ENCODE assay signal across 22 cellular contexts in genomic region chr17:79716183-79716797, GRCh38. TPM values are rescaled to one million over a fixed set of nuclear protein-coding genes. Genes with fewer than 3 reads are reported as not detected.
A peak's percentile ranks its signal among the peaks of the same experiment; 100 is the strongest.
DNase-seq lines count a peak whose midpoint lies in the region; ATAC-seq, FAIRE-seq and TF ChIP-seq lines count a peak whose summit lies in the region.
"Had no signal": no experiment of that assay in that cellular context is flagged by ENCODE, and none has a peak within 500 bp of the region (broad histone marks: within the 10 kb centered on the region; RNA-seq: fewer than 3 reads in every experiment).

No MANE protein-coding gene starts in this region.

- intact Hi-C loops in Right ventricle myocardium inferior (cut with DNase I) = no loop called here
- intact Hi-C loops in left ventricle myocardium superior (cut with micrococcal nuclease) = no loop called here
- intact Hi-C loops in colonic mucosa (cut with DNase I) = no loop called here

- 85% methylated on average over 15 of the region's 19 CpGs; no CpG with 5 or more reads in 1 of the 2 experiments for WGBS in H1 (ENCODE audit: extremely low coverage in 1 of 2, insufficient coverage in 1 of 2, insufficient read length in 1 of 2, insufficient replicate concordance in 2 of 2, low coverage in 1 of 2, low lambda C conversion rate in 2 of 2, missing lambda C conversion rate in 1 of 2), 2 experiments
- no CpG with 5 or more reads among the region's 19 CpGs for WGBS in neuronal stem cell (ENCODE audit: extremely low coverage in 2 of 2, insufficient read length in 2 of 2, insufficient replicate concordance in 1 of 2), 2 donors

- H2BK5ac ChIP-seq in H1 (ENCODE audit: low read depth, low read length) (no peak overlapping the region), neuronal stem cell (ENCODE audit: low read length) (no peak overlapping the region)

- FAIRE-seq in H1 (lab: Jason Lieb, UNC) = no peak
- FAIRE-seq: GM12892, GM18507, H54 had no signal

- H3K4me2 ChIP-seq in H1 (ENCODE audit: insufficient read depth in 1 of 2, low read depth in 2 of 2, low read length in 2 of 2) = no peak overlapping the region
- H3K4me2 ChIP-seq in neuronal stem cell (ENCODE audit: insufficient read depth, low read length, poor library complexity, severe bottlenecking) = no peak overlapping the region

- H4K91ac ChIP-seq in H1 (replicated peaks; ENCODE audit: insufficient read length, low read length) (no peak overlapping the region), neuronal stem cell (ENCODE audit: low read depth, low read length, poor library complexity) (no peak overlapping the region)

- H2AFZ ChIP-seq in H1 (ENCODE audit: low read length) = no peak overlapping the region
- no peak overlapping the region for H2AFZ ChIP-seq in neuronal stem cell (ENCODE audit: low read length)
- H2AFZ ChIP-seq: GM23248 had no signal

- H3K18ac ChIP-seq in H1 (ENCODE audit: extremely low read depth, low read length) (no peak overlapping the region), neuronal stem cell (ENCODE audit: low read length) (peak overlapping the region; percentile 64)

- H3K56ac ChIP-seq in H1 (replicated peaks; ENCODE audit: insufficient read length, low read depth, low read length) = no peak overlapping the region

- H3K27ac ChIP-seq in H1 (ENCODE audit: low read depth, low read length) = no peak overlapping the region
- H3K27ac ChIP-seq in neuronal stem cell (replicated peaks; ENCODE audit: low read length) = no peak overlapping the region
- no peak overlapping the region for H3K27ac ChIP-seq in colonic mucosa
- H3K27ac ChIP-seq: C4-2B, GM23248 had no signal

- H4K8ac ChIP-seq in H1 (ENCODE audit: extremely low read depth, insufficient read depth, low read length) (0 out of 2 replicates have a peak overlapping the region, but pooled peaks have one; percentile 25), neuronal stem cell (ENCODE audit: low read depth, low read length) (no peak overlapping the region)

- TF ChIP-seq CTCF in H1 (IDR thresholded peaks at IDR 0.05; ENCODE audit: control extremely low read depth in 1 of 3, insufficient read depth in 1 of 3, low read depth in 1 of 3, low read length in 3 of 3) (no peak), colonic mucosa (IDR thresholded peaks at IDR 0.05) (no peak)

- H3K79me1 ChIP-seq in H1 (ENCODE audit: low read depth, low read length) = no peaks in the 10 kb centered on the region
- H3K79me1 ChIP-seq in neuronal stem cell (ENCODE audit: low read depth, low read length) = peaks cover 2% of the 10 kb centered on the region

- H3K14ac ChIP-seq in H1 (ENCODE audit: insufficient read length) (no peak overlapping the region), neuronal stem cell (ENCODE audit: low read length) (peak overlapping the region; percentile 17)

- no peaks in the 10 kb centered on the region for H3K4me1 ChIP-seq in H1 (replicated peaks in 1 of 4; ENCODE audit: control insufficient read depth in 3 of 4, insufficient read depth in 4 of 4, low read length in 3 of 4)
- H3K4me1 ChIP-seq in neuronal stem cell (ENCODE audit: control insufficient read depth in 2 of 2, insufficient read depth in 1 of 2, low read depth in 1 of 2, low read length in 2 of 2) = no peaks in the 10 kb centered on the region
- no peaks in the 10 kb centered on the region for H3K4me1 ChIP-seq in colonic mucosa

- H3K27me3 ChIP-seq in H1 (replicated peaks in 1 of 4; ENCODE audit: control insufficient read depth in 3 of 4, extremely low read depth in 1 of 4, insufficient read depth in 3 of 4, low read length in 3 of 4) (no peaks in the 10 kb centered on the region; a peak in 1 of 7 replicates), neuronal stem cell (ENCODE audit: control insufficient read depth in 3 of 3, insufficient read depth in 3 of 3, low read depth in 1 of 3, low read length in 3 of 3) (peaks cover 0 to 45% (median 0%) of the 10 kb centered on the region in 3 experiments), colonic mucosa (no peaks in the 10 kb centered on the region)

- no peak for ATAC-seq in Right ventricle myocardium inferior
- ATAC-seq in left ventricle myocardium superior = no peak

- H3K23me2 ChIP-seq in H1 (ENCODE audit: low read depth, low read length) = no peaks in the 10 kb centered on the region

- CTCF ChIA-PET in H1 (lab: Charles Lee; ENCODE audit: partially characterized antibody) = no interaction called here

- H3K79me2 ChIP-seq in H1 (ENCODE audit: control insufficient read depth in 1 of 2, insufficient read depth in 2 of 2, low read length in 2 of 2) = no peaks in the 10 kb centered on the region

- H4K5ac ChIP-seq in H1 (ENCODE audit: insufficient read length, low read depth, low read length) = no peak overlapping the region

- POLR2A ChIA-PET in H1 (lab: Charles Lee; ENCODE audit: partially characterized antibody) = no interaction called here

- no peak overlapping the region for H2AK5ac ChIP-seq in H1 (ENCODE audit: low read depth, low read length)
- H2AK5ac ChIP-seq in neuronal stem cell (ENCODE audit: low read depth, low read length) = peak overlapping the region; percentile 54

- no peak overlapping the region for H3K4me3 ChIP-seq in H1 (ENCODE audit: extremely low read depth in 1 of 4, insufficient read depth in 2 of 4, low read depth in 3 of 4, low read length in 4 of 4)
- no peak overlapping the region for H3K4me3 ChIP-seq in neuronal stem cell (ENCODE audit: low read length in 2 of 2)
- no peak overlapping the region for H3K4me3 ChIP-seq in colonic mucosa
- H3K4me3 ChIP-seq: GM23248 had no signal

- no peak overlapping the region for H2BK20ac ChIP-seq in H1 (ENCODE audit: low read length)

- no peak for TF ChIP-seq RAD21 in H1 (IDR thresholded peaks at IDR 0.05 in 1 of 2, conservative IDR thresholded peaks at IDR 0.05 in 1 of 2; ENCODE audit: low read depth in 2 of 2, low read length in 2 of 2)

- H4K20me1 ChIP-seq in H1 (replicated peaks in 1 of 2; ENCODE audit: control insufficient read depth in 1 of 2, insufficient read depth in 2 of 2, low read length in 2 of 2) = no peaks in the 10 kb centered on the region

- no peak overlapping the region for H3K23ac ChIP-seq in H1 (ENCODE audit: insufficient read length)
- peak overlapping the region; percentile 4 for H3K23ac ChIP-seq in neuronal stem cell (ENCODE audit: low read depth, low read length, poor library complexity)

- H2BK15ac ChIP-seq in H1 (ENCODE audit: low read length) = no peak overlapping the region
- peak overlapping the region; percentile 18 for H2BK15ac ChIP-seq in neuronal stem cell (ENCODE audit: low read length)

- H3K36me3 ChIP-seq in H1 (ENCODE audit: control insufficient read depth in 2 of 4, insufficient read depth in 4 of 4, low read length in 3 of 4) = no peaks in the 10 kb centered on the region
- H3K36me3 ChIP-seq in neuronal stem cell (replicated peaks in 1 of 2; ENCODE audit: control insufficient read depth in 2 of 2, insufficient read depth in 2 of 2, low read length in 2 of 2) = no peaks in the 10 kb centered on the region
- H3K36me3 ChIP-seq in colonic mucosa = no peaks in the 10 kb centered on the region

- no peak for TF ChIP-seq EP300 in H1 (IDR thresholded peaks at IDR 0.05; ENCODE audit: borderline replicate concordance in 1 of 2, low read depth in 2 of 2, low read length in 2 of 2)

- no peak for TF ChIP-seq POLR2A in H1 (IDR thresholded peaks at IDR 0.05; ENCODE audit: control extremely low read depth in 1 of 2, low read depth in 2 of 2, low read length in 2 of 2)

- no peak overlapping the region for H3K4ac ChIP-seq in H1 (replicated peaks; ENCODE audit: insufficient read length, low read depth, low read length)
- H3K4ac ChIP-seq in neuronal stem cell (ENCODE audit: low read length) = no peak overlapping the region

- H3K9me3 ChIP-seq in H1 (ENCODE audit: insufficient read depth in 2 of 2, low read depth in 1 of 2, low read length in 1 of 2) (no peaks in the 10 kb centered on the region; a peak in 1 of 4 replicates), neuronal stem cell (replicated peaks in 1 of 2; ENCODE audit: control insufficient read depth in 2 of 2, insufficient read depth in 1 of 2, low read depth in 1 of 2, low read length in 2 of 2) (no peaks in the 10 kb centered on the region), colonic mucosa (no peaks in the 10 kb centered on the region)

- H2BK120ac ChIP-seq in H1 (replicated peaks; ENCODE audit: low read depth, low read length) (no peak overlapping the region), neuronal stem cell (ENCODE audit: low read depth, low read length) (no peak overlapping the region)

- peak; percentile 35 for DNase-seq in Right ventricle myocardium inferior (ENCODE audit: missing footprints)
- DNase-seq in left ventricle myocardium superior = no peak
- no peak for DNase-seq in H1 (ENCODE audit: low read depth in 1 of 2, low spot score in 2 of 2)
- DNase-seq in neuronal stem cell (ENCODE audit: low spot score) = no peak
- DNase-seq in NK-92 (lab: John Stamatoyannopoulos, UW; ENCODE audit: unreplicated experiment) = no peak
- no peak for DNase-seq in HK-2 (ENCODE audit: unreplicated experiment)
- no peak for DNase-seq in activated CD4-positive, alpha-beta T cell treated with anti-CD3 and anti-CD28 coated beads, Interleukin-2, amount 50 U/mL, for 4 hours
- no peak for DNase-seq in colonic mucosa
- DNase-seq: 8988T; CD4-positive, alpha-beta T cell; DMS153; DMS79; GDM1; GM23248; HCEC 1CT had no signal

- H3K9ac ChIP-seq in H1 (replicated peaks in 1 of 4; ENCODE audit: extremely low read depth in 1 of 4, low read depth in 3 of 4, low read length in 3 of 4) (no peak overlapping the region), neuronal stem cell (ENCODE audit: low read depth, low read length, poor library complexity) (no peak overlapping the region), colonic mucosa (ENCODE audit: low read depth in 2 of 2, low read length in 2 of 2) (no peak overlapping the region)
- H3K9ac ChIP-seq: GM23248 had no signal

- H2BK12ac ChIP-seq in H1 (ENCODE audit: low read depth, low read length) = no peak overlapping the region
- no peak overlapping the region for H2BK12ac ChIP-seq in neuronal stem cell (ENCODE audit: low read length)

TF ChIP-seq in H1, 55 proteins besides CTCF, POLR2A, EP300 and RAD21 (continues in another document):
- TF ChIP-seq NANOG (IDR thresholded peaks at IDR 0.05; ENCODE audit: insufficient read depth, low read depth, low read length, poor library complexity, severe bottlenecking) = no peak
- no peak for TF ChIP-seq HDAC2 (IDR thresholded peaks at IDR 0.05; ENCODE audit: borderline replicate concordance in 1 of 2, low read depth in 2 of 2, low read length in 2 of 2)

RNA-seq across cellular contexts. Expression of gene ENPP7, which starts 14.5 kb away (rescaled TPM):
- not detected for total RNA-seq in Right ventricle myocardium inferior
- total RNA-seq in left ventricle myocardium superior = not detected
- total RNA-seq in H1 (2021; fragmentation: NEBNext Ultra II Directional; extraction: Animal tissue kit (Norgen Biotek cat#: 25700)) = not detected in 2 replicates
- polyA plus RNA-seq in H1 (2011; rRNA removed) = not detected in 2 replicates
- polyA plus RNA-seq in H1 (2011; cell fraction: cytosol; rRNA removed) = not detected
- polyA plus RNA-seq in H1 (2011; cell fraction: nucleus; rRNA removed) = not detected
- not detected in 4 replicates for polyA plus RNA-seq in H1 (2012, experiment 1 of 2)
- not detected for polyA plus RNA-seq in H1 (2012, experiment 2 of 2)
- polyA plus RNA-seq in H1 (2013, experiment 1 of 2) = not detected
- not detected for polyA plus RNA-seq in H1 (2013, experiment 2 of 2)
- polyA minus RNA-seq in H1 (2011; rRNA and poly(A)+ RNA removed) = not detected in 2 replicates
- polyA minus RNA-seq in H1 (2011; cell fraction: cytosol; rRNA and poly(A)+ RNA removed) = not detected
- not detected for polyA minus RNA-seq in H1 (2011; cell fraction: nucleus; rRNA and poly(A)+ RNA removed)
- not detected for polyA plus RNA-seq in neuronal stem cell (2013, experiment 1 of 2)
- polyA plus RNA-seq in neuronal stem cell (2013, experiment 2 of 2) = not detected
- total RNA-seq in colonic mucosa = not detected
- total RNA-seq: A673; CD4-positive, alpha-beta T cell; Daoy; GM23248 had no signal
- polyA plus RNA-seq: AG04450, GM23248 had no signal
